In the genomic region with DNA sequence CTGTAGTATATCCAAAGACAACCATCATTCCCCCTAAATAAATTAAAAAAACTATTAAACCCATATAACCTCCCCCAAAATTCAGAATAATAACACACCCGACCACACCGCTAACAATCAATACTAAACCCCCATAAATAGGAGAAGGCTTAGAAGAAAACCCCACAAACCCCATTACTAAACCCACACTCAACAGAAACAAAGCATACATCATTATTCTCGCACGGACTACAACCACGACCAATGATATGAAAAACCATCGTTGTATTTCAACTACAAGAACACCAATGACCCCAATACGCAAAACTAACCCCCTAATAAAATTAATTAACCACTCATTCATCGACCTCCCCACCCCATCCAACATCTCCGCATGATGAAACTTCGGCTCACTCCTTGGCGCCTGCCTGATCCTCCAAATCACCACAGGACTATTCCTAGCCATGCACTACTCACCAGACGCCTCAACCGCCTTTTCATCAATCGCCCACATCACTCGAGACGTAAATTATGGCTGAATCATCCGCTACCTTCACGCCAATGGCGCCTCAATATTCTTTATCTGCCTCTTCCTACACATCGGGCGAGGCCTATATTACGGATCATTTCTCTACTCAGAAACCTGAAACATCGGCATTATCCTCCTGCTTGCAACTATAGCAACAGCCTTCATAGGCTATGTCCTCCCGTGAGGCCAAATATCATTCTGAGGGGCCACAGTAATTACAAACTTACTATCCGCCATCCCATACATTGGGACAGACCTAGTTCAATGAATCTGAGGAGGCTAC, we compare ENCODE assay signal across 1 cellular context.
TF ChIP-seq lines count a peak whose summit lies in the region.

No MANE protein-coding gene starts in this region.

TF ChIP-seq in H1, 55 proteins besides CTCF, POLR2A, EP300 and RAD21 (continued from another document):
- TF ChIP-seq, protein P1, sequence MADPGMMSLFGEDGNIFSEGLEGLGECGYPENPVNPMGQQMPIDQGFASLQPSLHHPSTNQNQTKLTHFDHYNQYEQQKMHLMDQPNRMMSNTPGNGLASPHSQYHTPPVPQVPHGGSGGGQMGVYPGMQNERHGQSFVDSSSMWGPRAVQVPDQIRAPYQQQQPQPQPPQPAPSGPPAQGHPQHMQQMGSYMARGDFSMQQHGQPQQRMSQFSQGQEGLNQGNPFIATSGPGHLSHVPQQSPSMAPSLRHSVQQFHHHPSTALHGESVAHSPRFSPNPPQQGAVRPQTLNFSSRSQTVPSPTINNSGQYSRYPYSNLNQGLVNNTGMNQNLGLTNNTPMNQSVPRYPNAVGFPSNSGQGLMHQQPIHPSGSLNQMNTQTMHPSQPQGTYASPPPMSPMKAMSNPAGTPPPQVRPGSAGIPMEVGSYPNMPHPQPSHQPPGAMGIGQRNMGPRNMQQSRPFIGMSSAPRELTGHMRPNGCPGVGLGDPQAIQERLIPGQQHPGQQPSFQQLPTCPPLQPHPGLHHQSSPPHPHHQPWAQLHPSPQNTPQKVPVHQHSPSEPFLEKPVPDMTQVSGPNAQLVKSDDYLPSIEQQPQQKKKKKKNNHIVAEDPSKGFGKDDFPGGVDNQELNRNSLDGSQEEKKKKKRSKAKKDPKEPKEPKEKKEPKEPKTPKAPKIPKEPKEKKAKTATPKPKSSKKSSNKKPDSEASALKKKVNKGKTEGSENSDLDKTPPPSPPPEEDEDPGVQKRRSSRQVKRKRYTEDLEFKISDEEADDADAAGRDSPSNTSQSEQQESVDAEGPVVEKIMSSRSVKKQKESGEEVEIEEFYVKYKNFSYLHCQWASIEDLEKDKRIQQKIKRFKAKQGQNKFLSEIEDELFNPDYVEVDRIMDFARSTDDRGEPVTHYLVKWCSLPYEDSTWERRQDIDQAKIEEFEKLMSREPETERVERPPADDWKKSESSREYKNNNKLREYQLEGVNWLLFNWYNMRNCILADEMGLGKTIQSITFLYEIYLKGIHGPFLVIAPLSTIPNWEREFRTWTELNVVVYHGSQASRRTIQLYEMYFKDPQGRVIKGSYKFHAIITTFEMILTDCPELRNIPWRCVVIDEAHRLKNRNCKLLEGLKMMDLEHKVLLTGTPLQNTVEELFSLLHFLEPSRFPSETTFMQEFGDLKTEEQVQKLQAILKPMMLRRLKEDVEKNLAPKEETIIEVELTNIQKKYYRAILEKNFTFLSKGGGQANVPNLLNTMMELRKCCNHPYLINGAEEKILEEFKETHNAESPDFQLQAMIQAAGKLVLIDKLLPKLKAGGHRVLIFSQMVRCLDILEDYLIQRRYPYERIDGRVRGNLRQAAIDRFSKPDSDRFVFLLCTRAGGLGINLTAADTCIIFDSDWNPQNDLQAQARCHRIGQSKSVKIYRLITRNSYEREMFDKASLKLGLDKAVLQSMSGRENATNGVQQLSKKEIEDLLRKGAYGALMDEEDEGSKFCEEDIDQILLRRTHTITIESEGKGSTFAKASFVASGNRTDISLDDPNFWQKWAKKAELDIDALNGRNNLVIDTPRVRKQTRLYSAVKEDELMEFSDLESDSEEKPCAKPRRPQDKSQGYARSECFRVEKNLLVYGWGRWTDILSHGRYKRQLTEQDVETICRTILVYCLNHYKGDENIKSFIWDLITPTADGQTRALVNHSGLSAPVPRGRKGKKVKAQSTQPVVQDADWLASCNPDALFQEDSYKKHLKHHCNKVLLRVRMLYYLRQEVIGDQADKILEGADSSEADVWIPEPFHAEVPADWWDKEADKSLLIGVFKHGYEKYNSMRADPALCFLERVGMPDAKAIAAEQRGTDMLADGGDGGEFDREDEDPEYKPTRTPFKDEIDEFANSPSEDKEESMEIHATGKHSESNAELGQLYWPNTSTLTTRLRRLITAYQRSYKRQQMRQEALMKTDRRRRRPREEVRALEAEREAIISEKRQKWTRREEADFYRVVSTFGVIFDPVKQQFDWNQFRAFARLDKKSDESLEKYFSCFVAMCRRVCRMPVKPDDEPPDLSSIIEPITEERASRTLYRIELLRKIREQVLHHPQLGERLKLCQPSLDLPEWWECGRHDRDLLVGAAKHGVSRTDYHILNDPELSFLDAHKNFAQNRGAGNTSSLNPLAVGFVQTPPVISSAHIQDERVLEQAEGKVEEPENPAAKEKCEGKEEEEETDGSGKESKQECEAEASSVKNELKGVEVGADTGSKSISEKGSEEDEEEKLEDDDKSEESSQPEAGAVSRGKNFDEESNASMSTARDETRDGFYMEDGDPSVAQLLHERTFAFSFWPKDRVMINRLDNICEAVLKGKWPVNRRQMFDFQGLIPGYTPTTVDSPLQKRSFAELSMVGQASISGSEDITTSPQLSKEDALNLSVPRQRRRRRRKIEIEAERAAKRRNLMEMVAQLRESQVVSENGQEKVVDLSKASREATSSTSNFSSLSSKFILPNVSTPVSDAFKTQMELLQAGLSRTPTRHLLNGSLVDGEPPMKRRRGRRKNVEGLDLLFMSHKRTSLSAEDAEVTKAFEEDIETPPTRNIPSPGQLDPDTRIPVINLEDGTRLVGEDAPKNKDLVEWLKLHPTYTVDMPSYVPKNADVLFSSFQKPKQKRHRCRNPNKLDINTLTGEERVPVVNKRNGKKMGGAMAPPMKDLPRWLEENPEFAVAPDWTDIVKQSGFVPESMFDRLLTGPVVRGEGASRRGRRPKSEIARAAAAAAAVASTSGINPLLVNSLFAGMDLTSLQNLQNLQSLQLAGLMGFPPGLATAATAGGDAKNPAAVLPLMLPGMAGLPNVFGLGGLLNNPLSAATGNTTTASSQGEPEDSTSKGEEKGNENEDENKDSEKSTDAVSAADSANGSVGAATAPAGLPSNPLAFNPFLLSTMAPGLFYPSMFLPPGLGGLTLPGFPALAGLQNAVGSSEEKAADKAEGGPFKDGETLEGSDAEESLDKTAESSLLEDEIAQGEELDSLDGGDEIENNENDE (IDR thresholded peaks at IDR 0.05; ENCODE audit: insufficient replicate concordance, low read length), result no peak
- TF ChIP-seq TAF1 (IDR thresholded peaks at IDR 0.05; ENCODE audit: low read depth, low read length) (no peak), RNF2 (IDR thresholded peaks at IDR 0.05; ENCODE audit: borderline replicate concordance, low read depth, low read length, missing control alignments, poor library complexity, severe bottlenecking) (no peak), POU5F1 (IDR thresholded peaks at IDR 0.05; ENCODE audit: low read depth, low read length) (no peak), SIN3A (conservative IDR thresholded peaks at IDR 0.05 in 1 of 2, IDR thresholded peaks at IDR 0.05 in 1 of 2; ENCODE audit: low read depth in 1 of 2, low read length in 2 of 2) (no peak)
